In the genomic region with DNA sequence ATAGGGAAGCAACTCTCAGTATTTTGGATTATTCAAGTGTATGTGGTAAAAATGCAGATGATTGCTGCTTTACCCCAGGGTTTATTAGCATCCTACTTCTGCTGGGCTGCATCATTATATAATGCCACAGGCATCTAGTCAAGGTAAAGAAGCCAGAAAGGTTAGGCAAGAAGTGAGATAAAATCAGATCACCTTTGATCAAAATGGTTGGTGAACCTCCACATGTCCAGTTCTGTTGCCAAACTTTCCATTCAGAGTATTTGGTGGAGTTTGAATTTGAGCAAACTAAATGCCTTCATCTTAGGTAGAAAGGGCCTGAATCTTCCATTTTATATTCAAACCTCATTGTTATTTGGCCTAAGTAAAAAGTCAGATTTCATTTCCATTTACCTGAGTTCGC, we compare ENCODE assay signal across 1 cellular context.
TF ChIP-seq lines count a peak whose summit lies in the region.

No MANE protein-coding gene starts in this region.

TF ChIP-seq in K562, 482 proteins besides CTCF, POLR2A, EP300 and RAD21:
- TF ChIP-seq, protein P1, sequence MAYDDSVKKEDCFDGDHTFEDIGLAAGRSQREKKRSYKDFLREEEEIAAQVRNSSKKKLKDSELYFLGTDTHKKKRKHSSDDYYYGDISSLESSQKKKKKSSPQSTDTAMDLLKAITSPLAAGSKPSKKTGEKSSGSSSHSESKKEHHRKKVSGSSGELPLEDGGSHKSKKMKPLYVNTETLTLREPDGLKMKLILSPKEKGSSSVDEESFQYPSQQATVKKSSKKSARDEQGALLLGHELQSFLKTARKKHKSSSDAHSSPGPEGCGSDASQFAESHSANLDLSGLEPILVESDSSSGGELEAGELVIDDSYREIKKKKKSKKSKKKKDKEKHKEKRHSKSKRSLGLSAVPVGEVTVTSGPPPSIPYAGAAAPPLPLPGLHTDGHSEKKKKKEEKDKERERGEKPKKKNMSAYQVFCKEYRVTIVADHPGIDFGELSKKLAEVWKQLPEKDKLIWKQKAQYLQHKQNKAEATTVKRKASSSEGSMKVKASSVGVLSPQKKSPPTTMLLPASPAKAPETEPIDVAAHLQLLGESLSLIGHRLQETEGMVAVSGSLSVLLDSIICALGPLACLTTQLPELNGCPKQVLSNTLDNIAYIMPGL (CRISPR knock-in tag; IDR thresholded peaks at IDR 0.05) = 0 out of 2 replicates have a peak, but pooled peaks have one; percentile 63
- TF ChIP-seq TAL1 (IDR thresholded peaks at IDR 0.05) (no peak), TEAD2 (tag; IDR thresholded peaks at IDR 0.05) (0 out of 2 replicates have a peak, but pooled peaks have one; percentile 1), SREBF1 (IDR thresholded peaks at IDR 0.05; ENCODE audit: borderline replicate concordance, low read depth, low read length) (no peak)
- TF ChIP-seq, protein P2, sequence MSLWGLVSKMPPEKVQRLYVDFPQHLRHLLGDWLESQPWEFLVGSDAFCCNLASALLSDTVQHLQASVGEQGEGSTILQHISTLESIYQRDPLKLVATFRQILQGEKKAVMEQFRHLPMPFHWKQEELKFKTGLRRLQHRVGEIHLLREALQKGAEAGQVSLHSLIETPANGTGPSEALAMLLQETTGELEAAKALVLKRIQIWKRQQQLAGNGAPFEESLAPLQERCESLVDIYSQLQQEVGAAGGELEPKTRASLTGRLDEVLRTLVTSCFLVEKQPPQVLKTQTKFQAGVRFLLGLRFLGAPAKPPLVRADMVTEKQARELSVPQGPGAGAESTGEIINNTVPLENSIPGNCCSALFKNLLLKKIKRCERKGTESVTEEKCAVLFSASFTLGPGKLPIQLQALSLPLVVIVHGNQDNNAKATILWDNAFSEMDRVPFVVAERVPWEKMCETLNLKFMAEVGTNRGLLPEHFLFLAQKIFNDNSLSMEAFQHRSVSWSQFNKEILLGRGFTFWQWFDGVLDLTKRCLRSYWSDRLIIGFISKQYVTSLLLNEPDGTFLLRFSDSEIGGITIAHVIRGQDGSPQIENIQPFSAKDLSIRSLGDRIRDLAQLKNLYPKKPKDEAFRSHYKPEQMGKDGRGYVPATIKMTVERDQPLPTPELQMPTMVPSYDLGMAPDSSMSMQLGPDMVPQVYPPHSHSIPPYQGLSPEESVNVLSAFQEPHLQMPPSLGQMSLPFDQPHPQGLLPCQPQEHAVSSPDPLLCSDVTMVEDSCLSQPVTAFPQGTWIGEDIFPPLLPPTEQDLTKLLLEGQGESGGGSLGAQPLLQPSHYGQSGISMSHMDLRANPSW (CRISPR knock-in tag; IDR thresholded peaks at IDR 0.05) = 0 out of 2 replicates have a peak, but pooled peaks have one; percentile 54
